ENCODE assay signal across 21 cellular contexts in the genomic region with DNA sequence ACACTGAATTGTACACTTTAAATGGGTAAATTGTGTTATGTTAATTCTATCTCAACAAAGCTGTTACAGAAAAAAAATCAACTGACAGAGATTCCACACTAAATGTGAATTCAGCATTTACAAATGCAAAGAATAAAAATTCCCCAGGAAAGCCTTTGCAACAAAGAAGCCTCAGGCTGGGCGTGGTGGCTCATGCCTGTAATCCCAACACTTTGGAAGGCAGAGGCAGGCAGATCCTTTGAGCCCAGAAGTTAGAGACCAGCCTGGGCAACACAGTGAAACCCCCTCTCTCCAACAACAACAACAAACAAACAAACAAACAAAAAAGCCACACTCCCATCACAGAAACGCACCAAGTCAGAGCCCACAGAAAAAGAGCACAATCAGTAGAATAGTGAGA.
"Had no signal": no experiment of that assay in that cellular context is flagged by ENCODE, and none has a peak within 500 bp of the region (broad histone marks: within the 10 kb centered on the region; RNA-seq: fewer than 3 reads in every experiment).

No MANE protein-coding gene starts in this region.

- H3K36me3 ChIP-seq: cardiac muscle cell, left lung, sigmoid colon, thyroid gland had no signal

- H3K4me3 Mint-ChIP-seq: activated naive CD8-positive, alpha-beta T cell treated with anti-CD3 and anti-CD28 coated beads, Interleukin-2, amount 10 ng/mL, durations not matched to agents 7 days and 5 days had no signal

- H3K4me3 ChIP-seq: cardiac muscle cell, left lung, sigmoid colon, thyroid gland had no signal

- DNase-seq: activated CD4-positive, CD25-positive, alpha-beta regulatory T cell treated with anti-CD3 and anti-CD28 coated beads, Interleukin-2, amount 50 U/mL, for 72 hours; activated naive CD4-positive, alpha-beta T cell; activated naive CD8-positive, alpha-beta T cell treated with anti-CD3 and anti-CD28 coated beads, Interleukin-2, amount 10 ng/mL, durations not matched to agents 7 days and 5 days; activated T-cell treated with anti-CD3 and anti-CD28 coated beads, Interleukin-2, amount 50 U/mL, for 1 hour; amygdala; effector CD8-positive, alpha-beta T cell; erythroblast; foreskin fibroblast; kidney glomerular epithelial cell; left lung; retina; sigmoid colon; stimulated activated CD4-positive, alpha-beta T cell treated with anti-CD3 and anti-CD28 coated beads, Interleukin-4, amount 100 ng/mL, for 1 hour; stimulated activated naive CD4-positive, alpha-beta T cell treated with Interleukin-2 at 50 U/mL for 16 hours; substantia nigra; thyroid gland had no signal

- H3K27ac Mint-ChIP-seq: activated naive CD8-positive, alpha-beta T cell treated with anti-CD3 and anti-CD28 coated beads, Interleukin-2, amount 10 ng/mL, durations not matched to agents 7 days and 5 days; activated T-helper 2 cell treated with anti-CD3 and anti-CD28 coated beads, Interferon-gamma antibody, Interleukin-2, Interleukin-4, amounts not matched to agents 10 μg/mL and 5 μg/mL and 100 μg/mL, durations not matched to agents 14 hours and 24 hours and 36 hours; progenitor cell of endocrine pancreas had no signal

- ATAC-seq: left lung, SK-N-SH treated with all-trans-retinoic acid at 6 μM for 48 hours had no signal

- H3K27ac ChIP-seq: cardiac muscle cell, left lung, sigmoid colon, thyroid gland, VCaP had no signal

- H3K4me1 ChIP-seq: left lung, sigmoid colon, thyroid gland had no signal

- H3K9me3 ChIP-seq: left lung, sigmoid colon, thyroid gland had no signal

- H3K27me3 ChIP-seq: cardiac muscle cell, left lung, sigmoid colon, thyroid gland had no signal

- H3K27me3 Mint-ChIP-seq: activated naive CD8-positive, alpha-beta T cell treated with anti-CD3 and anti-CD28 coated beads, Interleukin-2, amount 10 ng/mL, durations not matched to agents 7 days and 5 days; progenitor cell of endocrine pancreas had no signal
